ENCODE assay signal across 4 cellular contexts in the genomic region with DNA sequence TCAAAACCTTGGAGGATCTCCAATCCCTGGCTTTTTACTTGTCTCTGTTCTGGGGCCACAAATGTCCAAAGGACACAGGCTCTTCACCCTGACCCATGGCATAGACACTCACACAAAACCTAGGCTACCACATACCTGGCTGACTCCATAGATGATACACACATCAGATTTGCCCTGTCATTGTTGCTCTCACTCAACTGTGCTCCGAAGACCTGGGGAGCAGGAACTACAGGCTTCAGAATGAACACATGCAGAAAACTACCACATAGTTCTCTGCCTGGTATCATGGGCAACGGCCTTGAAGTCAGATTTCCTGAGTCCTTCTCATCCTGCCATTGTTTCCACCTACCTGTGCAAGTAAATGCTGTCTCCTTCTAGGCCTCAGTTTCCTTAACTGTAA.
"Had no signal": no experiment of that assay in that cellular context is flagged by ENCODE, and none has a peak within 500 bp of the region (broad histone marks: within the 10 kb centered on the region; RNA-seq: fewer than 3 reads in every experiment).

No MANE protein-coding gene starts in this region.

- H3K4me3 ChIP-seq: K562 had no signal

- ATAC-seq: HepG2, K562 had no signal

- H3K27ac ChIP-seq: HL-60 had no signal

- DNase-seq: IMR-90 had no signal
